16 cellular contexts compared by ENCODE assay signal in the genomic region with DNA sequence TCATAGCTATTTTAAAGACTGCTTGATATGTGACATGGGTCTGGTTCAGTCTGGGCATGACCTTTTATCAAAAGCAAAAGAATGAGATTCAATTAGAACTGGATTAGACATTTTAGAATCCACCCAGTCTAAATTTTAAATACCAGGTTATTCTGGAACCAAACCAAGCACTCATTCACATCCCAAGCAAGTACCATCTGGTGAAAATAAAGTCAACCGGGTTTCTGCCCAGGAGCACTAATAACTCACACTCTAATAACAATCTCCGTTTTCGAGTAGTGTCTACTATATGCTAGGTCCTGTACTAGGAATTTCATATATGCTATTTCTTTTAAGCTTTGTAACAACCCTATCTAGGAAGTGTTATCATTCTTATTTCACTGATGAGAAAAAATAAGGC. TPM values are rescaled to one million over a fixed set of nuclear protein-coding genes. Genes with fewer than 3 reads are reported as not detected.
DNase-seq lines count a peak whose midpoint lies in the region; ATAC-seq and FAIRE-seq lines count a peak whose summit lies in the region.
"Had no signal": no experiment of that assay in that cellular context is flagged by ENCODE, and none has a peak within 500 bp of the region (broad histone marks: within the 10 kb centered on the region; RNA-seq: fewer than 3 reads in every experiment).

No MANE protein-coding gene starts in this region.

- CTCF ChIA-PET in activated naive CD4-positive, alpha-beta T cell treated with anti-CD3 and anti-CD28 coated beads, Interleukin-2, amount 10 ng/mL, durations not matched to agents 7 days and 5 days (lab: Charles Lee), result interaction anchor here (1.3 kb wide), 1 partner anchor 15 kb away, joined by 4 read pairs; no protein-coding TSS in a partner anchor

- peaks cover 11% of the 10 kb centered on the region for H3K4me1 Mint-ChIP-seq in activated naive CD4-positive, alpha-beta T cell treated with anti-CD3 and anti-CD28 coated beads, Interleukin-2, amount 10 ng/mL, durations not matched to agents 7 days and 5 days
- H3K4me1 Mint-ChIP-seq in stimulated activated memory B cell treated with anti-CD40 and anti-IgM and Interleukin-4, amounts not matched to agents 10 μg/mL and 1 μg/mL and 100 μg/mL, for 72 hours, result no peaks in the 10 kb centered on the region
- H3K4me1 Mint-ChIP-seq: H9, IgD-negative memory B cell had no signal

- H3K27ac Mint-ChIP-seq in activated naive CD4-positive, alpha-beta T cell treated with anti-CD3 and anti-CD28 coated beads, Interleukin-2, amount 10 ng/mL, durations not matched to agents 7 days and 5 days, result peak overlapping the region; percentile 52
- H3K27ac Mint-ChIP-seq in activated naive CD4-positive, alpha-beta T cell treated with anti-CD3 and anti-CD28 coated beads, Interleukin-2, amount 50 U/mL, for 72 hours, result no peak overlapping the region
- H3K27ac Mint-ChIP-seq in stimulated activated memory B cell treated with anti-CD40 and anti-IgM and Interleukin-4, amounts not matched to agents 10 μg/mL and 1 μg/mL and 100 μg/mL, for 72 hours, result no peak overlapping the region
- H3K27ac Mint-ChIP-seq: CD4-positive, alpha-beta T cell; H9; IgD-negative memory B cell had no signal

- FAIRE-seq in GM18507 (lab: Jason Lieb, UNC), result peak; percentile 52
- FAIRE-seq: A204.1, GM12878, H1, HepG2 had no signal

- DNase-seq in activated naive CD4-positive, alpha-beta T cell treated with anti-CD3 and anti-CD28 coated beads, Interleukin-2, amount 10 ng/mL, durations not matched to agents 7 days and 5 days, result no peak
- no peak for DNase-seq in activated naive CD4-positive, alpha-beta T cell treated with anti-CD3 and anti-CD28 coated beads, Interleukin-2, amount 50 U/mL, for 72 hours (ENCODE audit: low spot score in 2 of 2)
- DNase-seq in GM18507 (ENCODE audit: extremely low spot score, insufficient read length, low read depth) (no peak), cerebellum (ENCODE audit: low spot score) (peak; percentile 55), NCI-H774 (lab: John Stamatoyannopoulos, UW) (no peak)
- DNase-seq: ACHN; BE2C; CD4-positive, alpha-beta T cell; DMS79 treated with DMSO at 0.1 percent for 48 hours; H9 had no signal

- no peaks in the 10 kb centered on the region for H3K9me3 Mint-ChIP-seq in activated naive CD4-positive, alpha-beta T cell treated with anti-CD3 and anti-CD28 coated beads, Interleukin-2, amount 10 ng/mL, durations not matched to agents 7 days and 5 days
- no peaks in the 10 kb centered on the region for H3K9me3 Mint-ChIP-seq in activated naive CD4-positive, alpha-beta T cell treated with anti-CD3 and anti-CD28 coated beads, Interleukin-2, amount 50 U/mL, for 72 hours
- H3K9me3 Mint-ChIP-seq in stimulated activated memory B cell treated with anti-CD40 and anti-IgM and Interleukin-4, amounts not matched to agents 10 μg/mL and 1 μg/mL and 100 μg/mL, for 72 hours, result no peaks in the 10 kb centered on the region
- H3K9me3 Mint-ChIP-seq: CD4-positive, alpha-beta T cell; H9; IgD-negative memory B cell had no signal

- ATAC-seq in activated naive CD4-positive, alpha-beta T cell treated with anti-CD3 and anti-CD28 coated beads, Interleukin-2, amount 50 U/mL, for 72 hours, result no peak
- no peak for ATAC-seq in stimulated activated memory B cell treated with anti-CD40 and anti-IgM and Interleukin-4, amounts not matched to agents 10 μg/mL and 1 μg/mL and 100 μg/mL, for 72 hours
- ATAC-seq: GM12878, HepG2 had no signal

- H3K27me3 Mint-ChIP-seq in activated naive CD4-positive, alpha-beta T cell treated with anti-CD3 and anti-CD28 coated beads, Interleukin-2, amount 10 ng/mL, durations not matched to agents 7 days and 5 days, result no peaks in the 10 kb centered on the region
- H3K27me3 Mint-ChIP-seq in stimulated activated memory B cell treated with anti-CD40 and anti-IgM and Interleukin-4, amounts not matched to agents 10 μg/mL and 1 μg/mL and 100 μg/mL, for 72 hours, result no peaks in the 10 kb centered on the region
- H3K27me3 Mint-ChIP-seq: CD4-positive, alpha-beta T cell; IgD-negative memory B cell had no signal

- H3K4me3 Mint-ChIP-seq in activated naive CD4-positive, alpha-beta T cell treated with anti-CD3 and anti-CD28 coated beads, Interleukin-2, amount 10 ng/mL, durations not matched to agents 7 days and 5 days, result no peak overlapping the region
- no peak overlapping the region for H3K4me3 Mint-ChIP-seq in stimulated activated memory B cell treated with anti-CD40 and anti-IgM and Interleukin-4, amounts not matched to agents 10 μg/mL and 1 μg/mL and 100 μg/mL, for 72 hours
- H3K4me3 Mint-ChIP-seq: CD4-positive, alpha-beta T cell; H9; IgD-negative memory B cell had no signal

- H3K36me3 Mint-ChIP-seq in activated naive CD4-positive, alpha-beta T cell treated with anti-CD3 and anti-CD28 coated beads, Interleukin-2, amount 10 ng/mL, durations not matched to agents 7 days and 5 days, result peaks cover 27% of the 10 kb centered on the region
- peaks cover 8 to 9% of the 10 kb centered on the region in 2 donors for H3K36me3 Mint-ChIP-seq in activated naive CD4-positive, alpha-beta T cell treated with anti-CD3 and anti-CD28 coated beads, Interleukin-2, amount 50 U/mL, for 72 hours
- peaks cover 36% of the 10 kb centered on the region for H3K36me3 Mint-ChIP-seq in stimulated activated memory B cell treated with anti-CD40 and anti-IgM and Interleukin-4, amounts not matched to agents 10 μg/mL and 1 μg/mL and 100 μg/mL, for 72 hours

RNA-seq across cellular contexts. Expression of gene ZNHIT6, which starts 30.6 kb away (rescaled TPM):
- 10 to 100 TPM in 1 of 2 donors, 1 to 10 TPM in 1; 9.2 to 17.0 TPM for total RNA-seq in activated naive CD4-positive, alpha-beta T cell treated with anti-CD3 and anti-CD28 coated beads, Interleukin-2, amount 50 U/mL, for 72 hours
- total RNA-seq in cerebellum, result 17.5 TPM
